1 cellular context compared by ENCODE assay signal in the genomic region with DNA sequence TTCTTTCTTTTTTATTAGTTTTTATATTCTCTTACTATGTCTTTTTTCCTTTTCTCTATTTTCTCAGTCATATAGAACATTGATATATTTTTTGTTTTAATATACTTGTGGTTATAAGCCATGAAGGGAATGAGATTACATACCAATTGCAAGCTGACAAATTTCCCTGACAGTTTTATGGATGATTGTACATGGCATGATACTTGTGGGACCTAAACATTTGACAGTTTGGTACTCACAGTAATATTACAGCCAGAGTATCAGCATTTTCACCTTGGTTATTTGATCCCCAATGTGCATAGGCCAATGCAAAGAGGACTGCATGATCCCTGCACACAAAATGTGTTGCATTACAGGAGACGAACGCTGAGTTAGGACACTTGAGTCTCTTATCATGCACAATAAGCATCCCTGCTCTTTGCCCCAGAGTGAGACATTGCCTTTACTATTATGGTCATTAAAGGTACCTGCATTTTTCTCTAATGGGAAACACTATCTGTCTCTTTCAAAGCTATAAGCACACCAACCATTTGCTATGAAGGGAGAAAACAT.
TF ChIP-seq lines count a peak whose summit lies in the region.

No MANE protein-coding gene starts in this region.

TF ChIP-seq in GM23338, 12 proteins besides CTCF, POLR2A, EP300 and RAD21 (continued from another document):
- no peak for TF ChIP-seq ZNF114 (CRISPR knock-in tag; IDR thresholded peaks at IDR 0.05)
